Comparison of ENCODE assay signal across 18 cellular contexts in genomic region chr16:79069118-79069517, GRCh38.
DNase-seq lines count a peak whose midpoint lies in the region; ATAC-seq, FAIRE-seq and TF ChIP-seq lines count a peak whose summit lies in the region.
"Had no signal": no experiment of that assay in that cellular context is flagged by ENCODE, and none has a peak within 500 bp of the region (broad histone marks: within the 10 kb centered on the region; RNA-seq: fewer than 3 reads in every experiment).

No MANE protein-coding gene starts in this region.

- H3K27ac ChIP-seq in gastroesophageal sphincter = peak overlapping the region; percentile 67 to 85 (median 82)

- intact Hi-C loops in activated CD4-positive, alpha-beta T cell treated with anti-CD3 and anti-CD28 coated beads, Interleukin-2, amount 10 ng/mL, durations not matched to agents 24 days and 14 days (cut with micrococcal nuclease) = loop anchor here (2.0 kb wide), 2 partner anchors 106 to 200 kb away; no protein-coding TSS in a partner anchor

- peak overlapping the region; percentile 76 for H3K27ac Mint-ChIP-seq in activated CD4-positive, alpha-beta T cell treated with anti-CD3 and anti-CD28 coated beads, Interleukin-2, amount 10 ng/mL, durations not matched to agents 24 days and 14 days
- H3K27ac Mint-ChIP-seq in activated CD4-positive, alpha-beta T cell treated with anti-CD3 and anti-CD28 coated beads, Interleukin-2, amount 10 ng/mL, durations not matched to agents 7 days and 5 days = no peak overlapping the region
- peak overlapping the region; percentile 65 for H3K27ac Mint-ChIP-seq in stimulated activated effector memory CD8-positive, alpha-beta T cell treated with anti-CD3 and anti-CD28 coated beads, Interleukin-12 subunit alpha, Interleukin-12 subunit beta, amount 100 ng/mL, for 72 hours
- H3K27ac Mint-ChIP-seq: CD4-positive, alpha-beta memory T cell; H9 had no signal

- peaks cover 4 to 49% (median 10%) of the 10 kb centered on the region in 3 donors for H3K4me1 ChIP-seq in gastroesophageal sphincter

- H3K4me3 Mint-ChIP-seq in activated CD4-positive, alpha-beta T cell treated with anti-CD3 and anti-CD28 coated beads, Interleukin-2, amount 10 ng/mL, durations not matched to agents 24 days and 14 days = no peak overlapping the region
- no peak overlapping the region for H3K4me3 Mint-ChIP-seq in activated CD4-positive, alpha-beta T cell treated with anti-CD3 and anti-CD28 coated beads, Interleukin-2, amount 10 ng/mL, durations not matched to agents 7 days and 5 days
- H3K4me3 Mint-ChIP-seq in stimulated activated effector memory CD8-positive, alpha-beta T cell treated with anti-CD3 and anti-CD28 coated beads, Interleukin-12 subunit alpha, Interleukin-12 subunit beta, amount 100 ng/mL, for 72 hours = peak overlapping the region; percentile 17
- H3K4me3 Mint-ChIP-seq: CD4-positive, alpha-beta memory T cell; H9 had no signal

- POLR2A ChIA-PET in activated CD4-positive, alpha-beta T cell treated with anti-CD3 and anti-CD28 coated beads, Interleukin-2, amount 10 ng/mL, durations not matched to agents 7 days and 5 days (lab: Charles Lee) = no interaction called here

- CTCF ChIA-PET in activated CD4-positive, alpha-beta T cell treated with anti-CD3 and anti-CD28 coated beads, Interleukin-2, amount 10 ng/mL, durations not matched to agents 7 days and 5 days (lab: Charles Lee) = interaction anchor here (0.7 to 0.8 kb wide), 2 partner anchors 21 to 176 kb away, joined by 3 to 6 read pairs; no protein-coding TSS in a partner anchor

- ATAC-seq in gastroesophageal sphincter (peak; percentile 33), GM18498 (IDR thresholded peaks at IDR 0.05; ENCODE audit: unreplicated experiment) (no peak)
- ATAC-seq in stimulated activated effector memory CD8-positive, alpha-beta T cell treated with anti-CD3 and anti-CD28 coated beads, Interleukin-12 subunit alpha, Interleukin-12 subunit beta, amount 100 ng/mL, for 72 hours = no peak

- peaks cover 41% of the 10 kb centered on the region for H3K4me1 Mint-ChIP-seq in activated CD4-positive, alpha-beta T cell treated with anti-CD3 and anti-CD28 coated beads, Interleukin-2, amount 10 ng/mL, durations not matched to agents 24 days and 14 days
- peaks cover 12% of the 10 kb centered on the region for H3K4me1 Mint-ChIP-seq in activated CD4-positive, alpha-beta T cell treated with anti-CD3 and anti-CD28 coated beads, Interleukin-2, amount 10 ng/mL, durations not matched to agents 7 days and 5 days
- H3K4me1 Mint-ChIP-seq in stimulated activated effector memory CD8-positive, alpha-beta T cell treated with anti-CD3 and anti-CD28 coated beads, Interleukin-12 subunit alpha, Interleukin-12 subunit beta, amount 100 ng/mL, for 72 hours = peaks cover 58% of the 10 kb centered on the region

- WGBS in gastroesophageal sphincter (ENCODE audit: low coverage in 1 of 2), 2 donors = 58 to 72% methylated on average over 12 of the region's 12 CpGs

- no peak for DNase-seq in activated CD4-positive, alpha-beta T cell treated with anti-CD3 and anti-CD28 coated beads, Interleukin-2, amount 10 ng/mL, durations not matched to agents 24 days and 14 days
- DNase-seq in activated CD4-positive, alpha-beta T cell treated with anti-CD3 and anti-CD28 coated beads, Interleukin-2, amount 10 ng/mL, durations not matched to agents 7 days and 5 days = no peak
- DNase-seq in SK-MEL-5 (ENCODE audit: low read depth, low spot score) = peak; percentile 11
- no peak for DNase-seq in stimulated activated effector memory CD8-positive, alpha-beta T cell treated with anti-CD3 and anti-CD28 coated beads, Interleukin-12 subunit alpha, Interleukin-12 subunit beta, amount 100 ng/mL, for 72 hours (ENCODE audit: low spot score in 2 of 2)
- no peak for DNase-seq in inferior parietal cortex (ENCODE audit: extremely low spot score)
- no peak for DNase-seq in D721Med (ENCODE audit: insufficient read length, low spot score)
- DNase-seq: 8988T; Calu3; CD4-positive, alpha-beta memory T cell; DMS79; H9; NCI-H1105; NCI-H1694; NCI-H2227 treated with DMSO at 0.1 percent for 48 hours; NCI-H524 treated with DMSO at 0.1 percent for 48 hours had no signal

- no peaks in the 10 kb centered on the region for H3K9me3 ChIP-seq in gastroesophageal sphincter

- no peak for TF ChIP-seq EP300 in gastroesophageal sphincter (IDR thresholded peaks at IDR 0.05)

- no peak for FAIRE-seq in D721Med (lab: Jason Lieb, UNC)
- FAIRE-seq: RCC 7860 had no signal

- no peak for TF ChIP-seq CTCF in gastroesophageal sphincter (IDR thresholded peaks at IDR 0.05)
- no peak for TF ChIP-seq CTCF in D721Med (IDR thresholded peaks at IDR 0.05; ENCODE audit: insufficient read depth, missing control alignments)

- no peak overlapping the region for H3K4me3 ChIP-seq in gastroesophageal sphincter

- H3K27me3 Mint-ChIP-seq in activated CD4-positive, alpha-beta T cell treated with anti-CD3 and anti-CD28 coated beads, Interleukin-2, amount 10 ng/mL, durations not matched to agents 24 days and 14 days = peaks cover 3% of the 10 kb centered on the region
- no peaks in the 10 kb centered on the region for H3K27me3 Mint-ChIP-seq in activated CD4-positive, alpha-beta T cell treated with anti-CD3 and anti-CD28 coated beads, Interleukin-2, amount 10 ng/mL, durations not matched to agents 7 days and 5 days
- H3K27me3 Mint-ChIP-seq: CD4-positive, alpha-beta memory T cell had no signal

- in situ Hi-C loops in SK-MEL-5 (cut with HindIII; ENCODE audit: low pct_unique_long_range_greater_than_20kb, low sequenced_read_pairs) = no loop called here

- H3K36me3 ChIP-seq in gastroesophageal sphincter = no peaks in the 10 kb centered on the region

- H3K27me3 ChIP-seq in gastroesophageal sphincter = no peaks in the 10 kb centered on the region

- H3K9me3 Mint-ChIP-seq in activated CD4-positive, alpha-beta T cell treated with anti-CD3 and anti-CD28 coated beads, Interleukin-2, amount 10 ng/mL, durations not matched to agents 24 days and 14 days = peaks cover 17% of the 10 kb centered on the region
- peaks cover 4% of the 10 kb centered on the region for H3K9me3 Mint-ChIP-seq in activated CD4-positive, alpha-beta T cell treated with anti-CD3 and anti-CD28 coated beads, Interleukin-2, amount 10 ng/mL, durations not matched to agents 7 days and 5 days
- H3K9me3 Mint-ChIP-seq in stimulated activated effector memory CD8-positive, alpha-beta T cell treated with anti-CD3 and anti-CD28 coated beads, Interleukin-12 subunit alpha, Interleukin-12 subunit beta, amount 100 ng/mL, for 72 hours = peaks cover 3% of the 10 kb centered on the region
- H3K9me3 Mint-ChIP-seq: CD4-positive, alpha-beta memory T cell; H9 had no signal

- H3K36me3 Mint-ChIP-seq in activated CD4-positive, alpha-beta T cell treated with anti-CD3 and anti-CD28 coated beads, Interleukin-2, amount 10 ng/mL, durations not matched to agents 24 days and 14 days (ENCODE audit: low read depth) = no peaks in the 10 kb centered on the region
- H3K36me3 Mint-ChIP-seq in activated CD4-positive, alpha-beta T cell treated with anti-CD3 and anti-CD28 coated beads, Interleukin-2, amount 10 ng/mL, durations not matched to agents 7 days and 5 days (ENCODE audit: low read depth) = peaks cover 2% of the 10 kb centered on the region
- H3K36me3 Mint-ChIP-seq in stimulated activated effector memory CD8-positive, alpha-beta T cell treated with anti-CD3 and anti-CD28 coated beads, Interleukin-12 subunit alpha, Interleukin-12 subunit beta, amount 100 ng/mL, for 72 hours = no peaks in the 10 kb centered on the region
- H3K36me3 Mint-ChIP-seq: CD4-positive, alpha-beta memory T cell had no signal

- no peak for TF ChIP-seq POLR2A in gastroesophageal sphincter (IDR thresholded peaks at IDR 0.05)
